In genomic region chr17:73772107-73772705, GRCh38 we compare ENCODE assay signal across 23 cellular contexts.
A peak's percentile ranks its signal among the peaks of the same experiment; 100 is the strongest.
DNase-seq lines count a peak whose midpoint lies in the region; ATAC-seq and TF ChIP-seq lines count a peak whose summit lies in the region.
"Had no signal": no experiment of that assay in that cellular context is flagged by ENCODE, and none has a peak within 500 bp of the region (broad histone marks: within the 10 kb centered on the region; RNA-seq: fewer than 3 reads in every experiment).

No MANE protein-coding gene starts in this region.

- peaks cover 26% of the 10 kb centered on the region for H3K4me1 Mint-ChIP-seq in glutamatergic neuron (ENCODE audit: low read depth, unreplicated experiment)
- H3K4me1 Mint-ChIP-seq: CD4-positive, CD25-positive, alpha-beta regulatory T cell; GM23338 had no signal

- no peaks in the 10 kb centered on the region for H3K27me3 ChIP-seq in WERI-Rb-1 (ENCODE audit: insufficient read depth, low read depth, severe bottlenecking)
- H3K27me3 ChIP-seq: BE2C had no signal

- H3K27me3 Mint-ChIP-seq in glutamatergic neuron (ENCODE audit: unreplicated experiment), result peaks cover 15% of the 10 kb centered on the region

- no peak overlapping the region for H3K27ac Mint-ChIP-seq in glutamatergic neuron (ENCODE audit: unreplicated experiment)
- H3K27ac Mint-ChIP-seq: GM23338, H9, HFFc6 had no signal

- H3K4me3 Mint-ChIP-seq in glutamatergic neuron (ENCODE audit: unreplicated experiment), result peak overlapping the region; percentile 21
- H3K4me3 Mint-ChIP-seq: CD4-positive, CD25-positive, alpha-beta regulatory T cell; GM23338; H9; HFFc6 had no signal

- peaks cover 3% of the 10 kb centered on the region for H3K9me3 Mint-ChIP-seq in glutamatergic neuron (ENCODE audit: unreplicated experiment)
- H3K9me3 Mint-ChIP-seq: CD4-positive, CD25-positive, alpha-beta regulatory T cell had no signal

- no peak overlapping the region for H3K4me3 ChIP-seq in WERI-Rb-1 (ENCODE audit: low read depth, low read length)
- H3K4me3 ChIP-seq: GM23338, PC-9 had no signal

- H3K36me3 Mint-ChIP-seq in glutamatergic neuron (ENCODE audit: unreplicated experiment), result peaks cover 12% of the 10 kb centered on the region
- H3K36me3 Mint-ChIP-seq: CD4-positive, CD25-positive, alpha-beta regulatory T cell had no signal

- TF ChIP-seq CTCF in WERI-Rb-1 (IDR thresholded peaks at IDR 0.05; ENCODE audit: low read depth, low read length), result no peak; the same call in 1 of the 2 replicates
- TF ChIP-seq CTCF in glutamatergic neuron (IDR thresholded peaks at IDR 0.05; ENCODE audit: partially characterized antibody, unreplicated experiment), result no peak

- DNase-seq in Daoy (ENCODE audit: low read depth) (peak; percentile 64), NCI-H146 (lab: John Stamatoyannopoulos, UW) (peak; percentile 38), WERI-Rb-1 (peak; percentile 76), glutamatergic neuron (no peak), NOMO-1 (lab: John Stamatoyannopoulos, UW; ENCODE audit: unreplicated experiment in 2 of 2) (no peak), NCI-H524 treated with DMSO at 0.1 percent for 48 hours (lab: John Stamatoyannopoulos, UW) (no peak)
- DNase-seq: BE2C; CD4-positive, CD25-positive, alpha-beta regulatory T cell; H9; HFFc6; Karpas-422; NCI-H1092 treated with DMSO at 0.1 percent for 48 hours; NCI-H1436 treated with DMSO at 0.1 percent for 48 hours; NCI-H2029; NCI-H446; NCI-H526; PC-9; RPMI8226; SHP77 had no signal

- peak overlapping the region; percentile 63 for H3K27ac ChIP-seq in WERI-Rb-1
- H3K27ac ChIP-seq: PC-9 had no signal

- ATAC-seq in GM21526 (IDR thresholded peaks at IDR 0.05; ENCODE audit: low FRiP score, unreplicated experiment) (no peak), GM21447 (IDR thresholded peaks at IDR 0.05; ENCODE audit: unreplicated experiment) (no peak)
- ATAC-seq: GM23338, HepG2 had no signal

- no peaks in the 10 kb centered on the region for H3K36me3 ChIP-seq in WERI-Rb-1
- H3K36me3 ChIP-seq: BE2C had no signal

- peaks cover 8% of the 10 kb centered on the region for H3K9me3 ChIP-seq in WERI-Rb-1 (ENCODE audit: severe bottlenecking)
- H3K9me3 ChIP-seq: BE2C had no signal

Comparison
In these comparisons a context has a peak if more than half of its experiments do, and no peak if none do; other contexts are left out.
1. DNase-seq: peak in Daoy (single experiment), NCI-H146 (single experiment) and WERI-Rb-1 (single experiment); none in glutamatergic neuron (single experiment), NOMO-1 (0 of 2) and NCI-H524 treated with DMSO at 0.1 percent for 48 hours (single experiment).